ENCODE assay signal across 18 cellular contexts in the genomic region with DNA sequence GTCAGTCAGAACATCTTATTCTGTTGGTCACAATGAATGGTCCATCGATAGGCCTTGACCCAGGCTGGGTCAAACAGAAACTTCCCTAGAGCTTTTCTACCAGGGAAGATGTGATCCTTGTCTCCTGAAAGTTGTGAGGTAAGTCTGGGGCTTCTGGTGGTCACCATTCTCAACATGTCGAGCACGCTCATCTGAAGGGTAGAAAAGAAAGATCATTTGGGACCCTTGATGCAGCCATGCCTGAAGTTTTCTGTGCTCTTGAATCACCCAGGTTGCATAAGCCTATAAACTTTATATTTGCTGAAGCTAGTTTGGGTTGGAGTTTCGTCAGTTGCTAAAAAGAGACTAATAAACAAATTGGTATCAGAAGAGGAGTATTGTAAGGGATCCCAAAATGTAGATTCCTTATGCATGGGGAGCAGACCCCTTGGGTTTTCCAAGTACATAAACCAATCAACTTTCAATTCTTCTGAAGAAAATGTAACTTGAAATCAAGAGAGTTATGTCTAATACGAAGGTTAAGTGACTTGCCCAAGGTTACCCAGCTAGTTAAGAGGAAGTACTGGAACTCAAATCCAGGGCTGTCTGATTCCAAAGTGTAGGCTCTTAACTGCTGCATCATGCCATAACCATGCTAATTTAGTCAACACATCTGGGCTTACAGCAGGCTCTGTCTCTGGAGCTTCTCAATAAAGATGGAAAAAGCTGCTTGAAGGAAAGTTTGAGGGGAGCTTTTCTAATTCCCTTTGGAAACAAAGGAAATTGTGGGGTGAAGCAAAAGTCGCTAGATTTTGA. TPM values are rescaled to one million over a fixed set of nuclear protein-coding genes. Genes with fewer than 3 reads are reported as not detected.
DNase-seq lines count a peak whose midpoint lies in the region; ATAC-seq, FAIRE-seq and TF ChIP-seq lines count a peak whose summit lies in the region.
"Had no signal": no experiment of that assay in that cellular context is flagged by ENCODE, and none has a peak within 500 bp of the region (broad histone marks: within the 10 kb centered on the region; RNA-seq: fewer than 3 reads in every experiment).

No MANE protein-coding gene starts in this region.

- TF ChIP-seq EP300 in H1 (IDR thresholded peaks at IDR 0.05; ENCODE audit: borderline replicate concordance in 1 of 2, low read depth in 2 of 2, low read length in 2 of 2) (no peak), SK-N-SH (IDR thresholded peaks at IDR 0.05; ENCODE audit: borderline replicate concordance in 1 of 2, low read depth in 1 of 2, low read length in 1 of 2) (no peak)

- H3K27me3 Mint-ChIP-seq in GM23338 (ENCODE audit: insufficient read depth, low read depth, poor library complexity) (no peaks in the 10 kb centered on the region), nephron (ENCODE audit: low read depth) (peaks cover 2% of the 10 kb centered on the region)

- H3K56ac ChIP-seq in H1 (replicated peaks; ENCODE audit: insufficient read length, low read depth, low read length): no peak overlapping the region

- no peak for DNase-seq in GM23338 (ENCODE audit: low spot score)
- DNase-seq in H1 (ENCODE audit: low read depth in 1 of 2, low spot score in 2 of 2): no peak
- no peak for DNase-seq in SK-N-SH
- no peak for DNase-seq in stimulated activated naive CD4-positive, alpha-beta T cell (lab: John Stamatoyannopoulos, UW)
- DNase-seq: C1 segment of cervical spinal cord; CD4-positive, alpha-beta memory T cell; COR-L47; DMS153; DND-41; HFFc6 had no signal

- no peak overlapping the region for H3K14ac ChIP-seq in H1 (ENCODE audit: insufficient read length)

- H3K27me3 ChIP-seq in GM23338 (ENCODE audit: insufficient read depth): no peaks in the 10 kb centered on the region
- no peaks in the 10 kb centered on the region for H3K27me3 ChIP-seq in HUES48 (ENCODE audit: control insufficient read depth, insufficient read depth, low read length)
- no peaks in the 10 kb centered on the region for H3K27me3 ChIP-seq in H1 (replicated peaks in 1 of 4; ENCODE audit: control insufficient read depth in 3 of 4, extremely low read depth in 1 of 4, insufficient read depth in 3 of 4, low read length in 3 of 4)
- H3K27me3 ChIP-seq in SK-N-SH (ENCODE audit: insufficient read depth): no peaks in the 10 kb centered on the region

- no peak overlapping the region for H2BK5ac ChIP-seq in H1 (ENCODE audit: low read depth, low read length)

- no peak overlapping the region for H2BK20ac ChIP-seq in H1 (ENCODE audit: low read length)

- H2BK12ac ChIP-seq in H1 (ENCODE audit: low read depth, low read length): no peak overlapping the region

- H3K79me2 ChIP-seq in GM23338 (replicated peaks; ENCODE audit: insufficient read depth) (no peaks in the 10 kb centered on the region), H1 (ENCODE audit: control insufficient read depth in 1 of 2, insufficient read depth in 2 of 2, low read length in 2 of 2) (no peaks in the 10 kb centered on the region), SK-N-SH (ENCODE audit: insufficient read depth) (no peaks in the 10 kb centered on the region)

- no peak overlapping the region for H2BK120ac ChIP-seq in H1 (replicated peaks; ENCODE audit: low read depth, low read length)

- no peak overlapping the region for H3K4me2 ChIP-seq in GM23338
- H3K4me2 ChIP-seq in H1 (ENCODE audit: insufficient read depth in 1 of 2, low read depth in 2 of 2, low read length in 2 of 2): no peak overlapping the region
- no peak overlapping the region for H3K4me2 ChIP-seq in SK-N-SH

- no peak for TF ChIP-seq RAD21 in H1 (IDR thresholded peaks at IDR 0.05 in 1 of 2, conservative IDR thresholded peaks at IDR 0.05 in 1 of 2; ENCODE audit: low read depth in 2 of 2, low read length in 2 of 2)
- TF ChIP-seq RAD21 in SK-N-SH (IDR thresholded peaks at IDR 0.05; ENCODE audit: low read length): no peak

- CTCF ChIA-PET in H1 (lab: Charles Lee; ENCODE audit: partially characterized antibody) (interaction anchor here (1.5 to 1.6 kb wide), 2 partner anchors 25 to 26 kb away, joined by 4 read pairs; no protein-coding TSS in a partner anchor), SK-N-SH (lab: Yijun Ruan, JAX) (interaction anchor here (1.4 to 2.0 kb wide), 3 partner anchors 12 to 26 kb away, joined by 5 to 6 read pairs (median 6); no protein-coding TSS in a partner anchor)

- H2AFZ ChIP-seq in GM23338: peak overlapping the region; percentile 33; the same call in 1 of the 2 replicates
- H2AFZ ChIP-seq in H1 (ENCODE audit: low read length): peak overlapping the region; percentile 73
- H2AFZ ChIP-seq in SK-N-SH (ENCODE audit: low read depth): no peak overlapping the region

- H3F3A ChIP-seq in GM23338 (replicated peaks; ENCODE audit: low read depth): no peaks in the 10 kb centered on the region
- H3F3A ChIP-seq in SK-N-SH (replicated peaks; ENCODE audit: insufficient read depth): no peaks in the 10 kb centered on the region

- H4K91ac ChIP-seq in H1 (replicated peaks; ENCODE audit: insufficient read length, low read length): no peak overlapping the region

- no peaks in the 10 kb centered on the region; the same call in 1 of the 2 replicates for H3K4me1 ChIP-seq in GM23338 (ENCODE audit: insufficient read depth)
- peaks cover 8% of the 10 kb centered on the region for H3K4me1 ChIP-seq in HUES48 (ENCODE audit: control insufficient read depth, insufficient read depth, low read length)
- H3K4me1 ChIP-seq in H1 (replicated peaks in 1 of 4; ENCODE audit: control insufficient read depth in 3 of 4, insufficient read depth in 4 of 4, low read length in 3 of 4): peaks cover 0 to 8% (median 3%) of the 10 kb centered on the region in 4 experiments; a peak in 6 of 7 replicates
- peaks cover 7 to 8% of the 10 kb centered on the region in 2 experiments; a peak in 3 of 4 replicates for H3K4me1 ChIP-seq in SK-N-SH (ENCODE audit: control insufficient read depth in 1 of 2, insufficient read depth in 2 of 2, low read depth in 1 of 2, low read length in 1 of 2)

- no peak for FAIRE-seq in H1 (lab: Jason Lieb, UNC)
- FAIRE-seq: G401.6, GM12892, GM19239 had no signal

- H3K9ac ChIP-seq in HUES48 (ENCODE audit: low read depth, low read length) (no peak overlapping the region), H1 (replicated peaks in 1 of 4; ENCODE audit: extremely low read depth in 1 of 4, low read depth in 3 of 4, low read length in 3 of 4) (no peak overlapping the region), SK-N-SH (no peak overlapping the region)

- no peak overlapping the region for H2AK5ac ChIP-seq in H1 (ENCODE audit: low read depth, low read length)

- H3K9me3 Mint-ChIP-seq in GM23338 (no peaks in the 10 kb centered on the region), nephron (no peaks in the 10 kb centered on the region)
- H3K9me3 Mint-ChIP-seq: CD4-positive, alpha-beta memory T cell; HFFc6 had no signal

- POLR2A ChIA-PET in H1 (lab: Charles Lee; ENCODE audit: partially characterized antibody): interaction anchor here (1.4 kb wide), 1 partner anchor 17 kb away, joined by 3 read pairs; no protein-coding TSS in a partner anchor
- POLR2A ChIA-PET in SK-N-SH (lab: Yijun Ruan, JAX): no interaction called here

- H3K4me3 ChIP-seq in GM23338 (no peak overlapping the region), HUES48 (ENCODE audit: low read depth, low read length) (no peak overlapping the region), H1 (ENCODE audit: extremely low read depth in 1 of 4, insufficient read depth in 2 of 4, low read depth in 3 of 4, low read length in 4 of 4) (no peak overlapping the region), SK-N-SH (ENCODE audit: low read depth in 2 of 2, low read length in 1 of 2) (no peak overlapping the region)
- H3K4me3 ChIP-seq: HAP-1 had no signal

- H3K4ac ChIP-seq in H1 (replicated peaks; ENCODE audit: insufficient read length, low read depth, low read length): no peak overlapping the region

- 82% methylated on average over 6 of the region's 6 CpGs; no CpG with 5 or more reads in 1 of the 2 experiments for WGBS in H1 (ENCODE audit: extremely low coverage in 1 of 2, insufficient coverage in 1 of 2, insufficient read length in 1 of 2, insufficient replicate concordance in 2 of 2, low coverage in 1 of 2, low lambda C conversion rate in 2 of 2, missing lambda C conversion rate in 1 of 2), 2 experiments
- 91% methylated on average over 5 of the region's 6 CpGs for WGBS in SK-N-SH (ENCODE audit: low lambda C conversion rate)

- H3K36me3 Mint-ChIP-seq in GM23338 (ENCODE audit: low read depth) (no peaks in the 10 kb centered on the region), nephron (ENCODE audit: low read depth) (no peaks in the 10 kb centered on the region)
- H3K36me3 Mint-ChIP-seq: CD4-positive, alpha-beta memory T cell had no signal

- H4K20me1 ChIP-seq in GM23338 (replicated peaks; ENCODE audit: insufficient read depth): no peaks in the 10 kb centered on the region
- H4K20me1 ChIP-seq in H1 (replicated peaks in 1 of 2; ENCODE audit: control insufficient read depth in 1 of 2, insufficient read depth in 2 of 2, low read length in 2 of 2): no peaks in the 10 kb centered on the region
- H4K20me1 ChIP-seq in SK-N-SH (ENCODE audit: insufficient read depth): no peaks in the 10 kb centered on the region

- peaks cover 22% of the 10 kb centered on the region for H3K4me1 Mint-ChIP-seq in GM23338
- H3K4me1 Mint-ChIP-seq in nephron: peaks cover 52% of the 10 kb centered on the region
- H3K4me1 Mint-ChIP-seq: CD4-positive, alpha-beta memory T cell had no signal

- H3K36me3 ChIP-seq in GM23338 (ENCODE audit: insufficient read depth) (no peaks in the 10 kb centered on the region), HUES48 (ENCODE audit: control insufficient read depth, insufficient read depth, low read length) (no peaks in the 10 kb centered on the region), H1 (ENCODE audit: control insufficient read depth in 2 of 4, insufficient read depth in 4 of 4, low read length in 3 of 4) (no peaks in the 10 kb centered on the region), SK-N-SH (replicated peaks in 1 of 2; ENCODE audit: control insufficient read depth in 1 of 2, insufficient read depth in 2 of 2, low read length in 1 of 2) (no peaks in the 10 kb centered on the region)
- H3K36me3 ChIP-seq: HAP-1 had no signal

- no peak overlapping the region for H4K8ac ChIP-seq in H1 (ENCODE audit: extremely low read depth, insufficient read depth, low read length)

- H3K9me3 ChIP-seq in HUES48 (ENCODE audit: control insufficient read depth, insufficient read depth, low read length) (no peaks in the 10 kb centered on the region), H1 (ENCODE audit: insufficient read depth in 2 of 2, low read depth in 1 of 2, low read length in 1 of 2) (no peaks in the 10 kb centered on the region), SK-N-SH (no peaks in the 10 kb centered on the region)
- H3K9me3 ChIP-seq: HAP-1 had no signal

- no peak for TF ChIP-seq POLR2A in H1 (IDR thresholded peaks at IDR 0.05; ENCODE audit: control extremely low read depth in 1 of 2, low read depth in 2 of 2, low read length in 2 of 2)

- ATAC-seq in GM23338 (no peak), GM21526 (IDR thresholded peaks at IDR 0.05; ENCODE audit: low FRiP score, unreplicated experiment) (no peak), GM18873 (IDR thresholded peaks at IDR 0.05; ENCODE audit: low FRiP score, unreplicated experiment) (no peak)

- no peaks in the 10 kb centered on the region; the same call in 1 of the 2 replicates for H3K79me1 ChIP-seq in H1 (ENCODE audit: low read depth, low read length)

- H3K27ac Mint-ChIP-seq in GM23338 (peak overlapping the region; percentile 86), nephron (peak overlapping the region in 2 of 3 experiments; percentile 61 to 73)
- H3K27ac Mint-ChIP-seq: CD4-positive, alpha-beta memory T cell; HFFc6 had no signal

- no peak overlapping the region for H2BK15ac ChIP-seq in H1 (ENCODE audit: low read length)

- no peak overlapping the region for H3K18ac ChIP-seq in H1 (ENCODE audit: extremely low read depth, low read length)

- H3K9me2 ChIP-seq in GM23338 (ENCODE audit: insufficient read depth): no peaks in the 10 kb centered on the region
- H3K9me2 ChIP-seq in SK-N-SH: no peaks in the 10 kb centered on the region

- no peak overlapping the region for H4K5ac ChIP-seq in H1 (ENCODE audit: insufficient read length, low read depth, low read length)

- no peaks in the 10 kb centered on the region for H3K23me2 ChIP-seq in H1 (ENCODE audit: low read depth, low read length)

- H3K23ac ChIP-seq in H1 (ENCODE audit: insufficient read length): no peak overlapping the region

- no peak for TF ChIP-seq CTCF in GM23338 (conservative IDR thresholded peaks at IDR 0.05; ENCODE audit: low read depth in 2 of 2)
- no peak for TF ChIP-seq CTCF in H1 (IDR thresholded peaks at IDR 0.05; ENCODE audit: control extremely low read depth in 1 of 3, insufficient read depth in 1 of 3, low read depth in 1 of 3, low read length in 3 of 3)
- TF ChIP-seq CTCF in nephron (IDR thresholded peaks at IDR 0.05; ENCODE audit: unreplicated experiment in 3 of 3): no peak
- no peak for TF ChIP-seq CTCF in SK-N-SH (IDR thresholded peaks at IDR 0.05)

- H3K4me3 Mint-ChIP-seq in GM23338 (no peak overlapping the region), nephron (no peak overlapping the region)
- H3K4me3 Mint-ChIP-seq: CD4-positive, alpha-beta memory T cell; HFFc6 had no signal

- H3K27ac ChIP-seq in GM23338 (ENCODE audit: low read depth): peak overlapping the region; percentile 15; the same call in 1 of the 2 replicates
- peak overlapping the region; percentile 63 for H3K27ac ChIP-seq in HUES48 (ENCODE audit: low read depth, low read length)
- no peak overlapping the region for H3K27ac ChIP-seq in H1 (ENCODE audit: low read depth, low read length)
- no peak overlapping the region for H3K27ac ChIP-seq in SK-N-SH (ENCODE audit: low read depth in 2 of 2, low read length in 1 of 2)

RNA-seq across cellular contexts. Expression of a gene that starts 23.2 kb away (rescaled TPM):
- total RNA-seq in GM23338 (2014; rRNA removed; shearing (Covaris generic)): 0.94 and 3.0 TPM in 2 replicates
- polyA plus RNA-seq in GM23338 (2016; fragmentation: Nextera tagmentation; extraction: Ambion mirVana): 1.2 and 1.7 TPM in 2 replicates
- total RNA-seq in H1 (2021; fragmentation: NEBNext Ultra II Directional; extraction: Animal tissue kit (Norgen Biotek cat#: 25700)): 0.69 and 0.99 TPM in 2 replicates
- polyA plus RNA-seq in H1 (2011; rRNA removed): 0.89 and 1.2 TPM in 2 replicates
- 1.7 TPM for polyA plus RNA-seq in H1 (2011; cell fraction: cytosol; rRNA removed)
- polyA plus RNA-seq in H1 (2011; cell fraction: nucleus; rRNA removed): 0.67 TPM
- 0.69 to 0.93 TPM (median 0.75 TPM) in 4 replicates for polyA plus RNA-seq in H1 (2012, experiment 1 of 2)
- polyA plus RNA-seq in H1 (2012, experiment 2 of 2): 0.20 TPM
- polyA plus RNA-seq in H1 (2013, experiment 1 of 2): 1.1 TPM
- 1.2 TPM for polyA plus RNA-seq in H1 (2013, experiment 2 of 2)
- 0.76 and 1.3 TPM in 2 replicates for polyA minus RNA-seq in H1 (2011; rRNA and poly(A)+ RNA removed)
- not detected for polyA minus RNA-seq in H1 (2011; cell fraction: cytosol; rRNA and poly(A)+ RNA removed)
- polyA minus RNA-seq in H1 (2011; cell fraction: nucleus; rRNA and poly(A)+ RNA removed): 3.1 TPM
- polyA plus RNA-seq in SK-N-SH (2012; rRNA removed): 5.5 and 8.6 TPM in 2 replicates
- polyA plus RNA-seq in SK-N-SH (2012; cell fraction: cytosol; rRNA removed): 8.2 and 9.5 TPM in 2 replicates
- polyA plus RNA-seq in SK-N-SH (2012; cell fraction: nucleus; rRNA removed): 3.7 and 8.5 TPM in 2 replicates
- total RNA-seq: CD4-positive, alpha-beta memory T cell had no signal
- polyA plus RNA-seq: CD4-positive, alpha-beta memory T cell had no signal

Comparison
In these comparisons a context has a peak if more than half of its experiments do, and no peak if none do; other contexts are left out.
1. H3K27ac ChIP-seq: peak in GM23338 (single experiment) and HUES48 (single experiment); none in H1 (single experiment) and SK-N-SH (0 of 2).